Comparison of ENCODE assay signal across 8 cellular contexts in the genomic region with DNA sequence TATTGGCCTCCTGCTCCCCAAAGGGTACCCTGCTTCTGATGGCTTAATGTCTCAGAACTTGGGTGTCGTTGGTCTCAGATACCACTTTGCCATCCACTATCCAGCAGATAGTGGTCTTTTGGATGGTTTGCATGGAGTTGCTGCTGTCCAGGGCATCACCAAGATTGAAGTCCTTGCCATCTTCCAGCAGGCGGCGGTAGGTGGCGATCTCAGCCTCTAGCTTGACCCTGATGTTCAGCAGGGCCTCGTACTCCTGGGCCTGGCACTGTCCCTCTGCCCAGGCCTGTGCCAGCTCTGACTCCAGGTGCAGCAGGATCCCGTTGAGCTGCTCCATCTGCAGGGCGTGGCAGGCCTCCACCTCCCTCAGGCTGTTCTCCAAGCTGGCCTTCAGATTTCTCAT. TPM values are rescaled to one million over a fixed set of nuclear protein-coding genes. Genes with fewer than 3 reads are reported as not detected.
DNase-seq lines count a peak whose midpoint lies in the region; ATAC-seq and TF ChIP-seq lines count a peak whose summit lies in the region.
"Not testable (repeated sequence)": the region's sequence is repeated elsewhere in the genome, so short reads cannot be mapped to it uniquely, and the experiment has no call there.

No MANE protein-coding gene starts in this region.

- intact Hi-C loops in activated CD8-positive, alpha-beta T cell treated with anti-CD3 and anti-CD28 coated beads for 36 hours (cut with micrococcal nuclease); colonic mucosa (cut with DNase I); transverse colon (cut with DNase I; ENCODE audit: low total_unique reads): not testable (repeated sequence)
- intact Hi-C loops in naive thymus-derived CD4-positive, alpha-beta T cell (cut with micrococcal nuclease) = loop anchor here in 1 of 2 donors (5.0 kb wide), 1 partner anchor 1640 kb away; a partner anchor contains a TSS

- H3K27me3 Mint-ChIP-seq in activated CD8-positive, alpha-beta T cell treated with anti-CD3 and anti-CD28 coated beads for 36 hours; naive thymus-derived CD4-positive, alpha-beta T cell: not testable (repeated sequence)

- not testable (repeated sequence) for H3K4me3 Mint-ChIP-seq in activated CD8-positive, alpha-beta T cell treated with anti-CD3 and anti-CD28 coated beads for 36 hours; naive thymus-derived CD4-positive, alpha-beta T cell

- not testable (repeated sequence) for ATAC-seq in activated CD8-positive, alpha-beta T cell treated with anti-CD3 and anti-CD28 coated beads for 36 hours; naive thymus-derived CD4-positive, alpha-beta T cell

- H3K9ac ChIP-seq in KMS-11; colonic mucosa (ENCODE audit: low read depth in 2 of 2, low read length in 2 of 2): not testable (repeated sequence)

- not testable (repeated sequence) for H2AFZ ChIP-seq in KMS-11 (ENCODE audit: low read depth)

- in situ Hi-C loops in transverse colon (cut with MboI; ENCODE audit: low pct_ligation_motif_present in 1 of 4, low pct_unique_long_range_greater_than_20kb in 1 of 4, low sequenced_read_pairs in 3 of 4) = loop anchor here in 2 of 4 donors (25.0 kb wide), 2 partner anchors 475 to 1300 kb away; a partner anchor contains a TSS

- not testable (repeated sequence) for H3K27me3 ChIP-seq in DOHH2 (ENCODE audit: control insufficient read depth, low read length); KMS-11 (ENCODE audit: insufficient read depth, low read depth); colonic mucosa; cardiac muscle cell; naive thymus-derived CD4-positive, alpha-beta T cell (ENCODE audit: control insufficient read depth in 2 of 2, insufficient read depth in 2 of 2, low read length in 2 of 2); transverse colon

- peaks cover 27% of the 10 kb centered on the region for H3K4me1 Mint-ChIP-seq in activated CD8-positive, alpha-beta T cell treated with anti-CD3 and anti-CD28 coated beads for 36 hours (ENCODE audit: low read depth)
- H3K4me1 Mint-ChIP-seq in naive thymus-derived CD4-positive, alpha-beta T cell = peaks cover 19 to 43% (median 39%) of the 10 kb centered on the region in 7 donors

- TF ChIP-seq CTCF in DOHH2 (IDR thresholded peaks at IDR 0.05; ENCODE audit: low read depth, low read length, poor library complexity, severe bottlenecking) (peak; percentile 31), KMS-11 (conservative IDR thresholded peaks at IDR 0.05; ENCODE audit: low read depth, low read length) (0 out of 2 replicates have a peak, but pooled peaks have one; percentile 34), cardiac muscle cell (IDR thresholded peaks at IDR 0.05; ENCODE audit: low read depth, low read length) (peak; percentile 34), transverse colon (IDR thresholded peaks at IDR 0.05) (peak in 2 of 5 experiments; percentile 6 to 25)
- not testable (repeated sequence) for TF ChIP-seq CTCF in activated CD8-positive, alpha-beta T cell treated with anti-CD3 and anti-CD28 coated beads for 36 hours (IDR thresholded peaks at IDR 0.05); colonic mucosa (IDR thresholded peaks at IDR 0.05)

- H4K20me1 ChIP-seq in DOHH2 (ENCODE audit: control insufficient read depth, insufficient read depth, low read depth, low read length) (peaks cover 15% of the 10 kb centered on the region), KMS-11 (ENCODE audit: insufficient read depth) (peaks cover 16% of the 10 kb centered on the region)

- H3K9me3 Mint-ChIP-seq in activated CD8-positive, alpha-beta T cell treated with anti-CD3 and anti-CD28 coated beads for 36 hours = not testable (repeated sequence)
- peaks cover 0 to 12% (median 0%) of the 10 kb centered on the region in 11 donors for H3K9me3 Mint-ChIP-seq in naive thymus-derived CD4-positive, alpha-beta T cell

- H3K36me3 Mint-ChIP-seq in activated CD8-positive, alpha-beta T cell treated with anti-CD3 and anti-CD28 coated beads for 36 hours (ENCODE audit: low read depth) = peaks cover 39% of the 10 kb centered on the region
- peaks cover 11 to 23% (median 18%) of the 10 kb centered on the region in 5 donors for H3K36me3 Mint-ChIP-seq in naive thymus-derived CD4-positive, alpha-beta T cell

- H3K4me3 ChIP-seq in DOHH2 (ENCODE audit: low read length); KMS-11 (IDR thresholded peaks at IDR 0.05; ENCODE audit: insufficient read depth, low read depth, low read length); colonic mucosa; cardiac muscle cell; naive thymus-derived CD4-positive, alpha-beta T cell (ENCODE audit: low read length); transverse colon: not testable (repeated sequence)

- peaks cover 40% of the 10 kb centered on the region for H3K79me2 ChIP-seq in DOHH2 (ENCODE audit: control insufficient read depth, low read length)
- H3K79me2 ChIP-seq in KMS-11 (ENCODE audit: insufficient read depth, low read depth) = peaks cover 38% of the 10 kb centered on the region

- not testable (repeated sequence) for H3K9me3 ChIP-seq in DOHH2 (ENCODE audit: control insufficient read depth, insufficient read depth, low read length); colonic mucosa; cardiac muscle cell (ENCODE audit: low read depth); naive thymus-derived CD4-positive, alpha-beta T cell (ENCODE audit: control insufficient read depth in 2 of 3, low read length in 3 of 3); transverse colon

- CTCF ChIA-PET in activated CD8-positive, alpha-beta T cell treated with anti-CD3 and anti-CD28 coated beads for 36 hours (lab: Charles Lee) = interaction anchor here (0.7 to 2.5 kb wide), 6 partner anchors 10 to 77 kb away, joined by 3 to 11 read pairs (median 5); no protein-coding TSS in a partner anchor
- CTCF ChIA-PET in naive thymus-derived CD4-positive, alpha-beta T cell (lab: Charles Lee) = interaction anchor here (1.1 kb wide), 1 partner anchor 12 kb away, joined by 5 read pairs; no protein-coding TSS in a partner anchor

- TF ChIP-seq POLR2A in transverse colon (IDR thresholded peaks at IDR 0.05) = not testable (repeated sequence)

- peaks cover 28% of the 10 kb centered on the region for H3K36me3 ChIP-seq in DOHH2 (ENCODE audit: control insufficient read depth, low read length)
- H3K36me3 ChIP-seq in KMS-11 (ENCODE audit: insufficient read depth) = peaks cover 11% of the 10 kb centered on the region; the same call in 1 of the 2 replicates
- H3K36me3 ChIP-seq in colonic mucosa, transverse colon: not testable (repeated sequence)
- peaks cover 12% of the 10 kb centered on the region for H3K36me3 ChIP-seq in cardiac muscle cell
- peaks cover 8 to 17% (median 15%) of the 10 kb centered on the region in 3 experiments for H3K36me3 ChIP-seq in naive thymus-derived CD4-positive, alpha-beta T cell (ENCODE audit: control insufficient read depth in 2 of 3, insufficient read depth in 3 of 3, low read length in 3 of 3)

- H3K9me2 ChIP-seq in DOHH2 (replicated peaks; ENCODE audit: control insufficient read depth, low read length) = not testable (repeated sequence)

- peaks cover 11% of the 10 kb centered on the region; the same call in 1 of the 2 replicates for H3F3A ChIP-seq in DOHH2 (ENCODE audit: control insufficient read depth, insufficient read depth)

- 75% methylated on average over 7 of the region's 7 CpGs; no CpG with 5 or more reads in 1 of the 2 donors for WGBS in transverse colon (ENCODE audit: low coverage in 1 of 2), 2 donors

- not testable (repeated sequence) for H3K4me2 ChIP-seq in DOHH2 (ENCODE audit: low read length); KMS-11

- not testable (repeated sequence) for H3K27ac Mint-ChIP-seq in activated CD8-positive, alpha-beta T cell treated with anti-CD3 and anti-CD28 coated beads for 36 hours
- peak overlapping the region in 7 of 9 donors; percentile 18 to 100 (median 88) for H3K27ac Mint-ChIP-seq in naive thymus-derived CD4-positive, alpha-beta T cell

- POLR2A ChIA-PET in activated CD8-positive, alpha-beta T cell treated with anti-CD3 and anti-CD28 coated beads for 36 hours (lab: Charles Lee) = interaction anchor here (1.0 to 7.1 kb wide), 2 partner anchors 12 to 47 kb away, joined by 3 to 403 read pairs; no protein-coding TSS in a partner anchor
- POLR2A ChIA-PET in naive thymus-derived CD4-positive, alpha-beta T cell (lab: Charles Lee) = interaction anchor here (0.7 to 7.3 kb wide), 3 partner anchors 12 to 345 kb away, joined by 3 to 520 read pairs (median 3); no protein-coding TSS in a partner anchor

- not testable (repeated sequence) for TF ChIP-seq EP300 in transverse colon (IDR thresholded peaks at IDR 0.05; ENCODE audit: low read depth)

- peaks cover 39% of the 10 kb centered on the region for H3K4me1 ChIP-seq in DOHH2 (ENCODE audit: control insufficient read depth, low read length)
- H3K4me1 ChIP-seq in KMS-11 (ENCODE audit: low read depth, poor library complexity, severe bottlenecking) = peaks cover 56% of the 10 kb centered on the region
- not testable (repeated sequence) for H3K4me1 ChIP-seq in colonic mucosa
- peaks cover 18% of the 10 kb centered on the region for H3K4me1 ChIP-seq in cardiac muscle cell (ENCODE audit: low read depth)
- peaks cover 12 to 19% of the 10 kb centered on the region in 2 donors for H3K4me1 ChIP-seq in naive thymus-derived CD4-positive, alpha-beta T cell (ENCODE audit: control insufficient read depth in 2 of 2, insufficient read depth in 2 of 2, low read length in 2 of 2)
- peaks cover 18 to 72% (median 29%) of the 10 kb centered on the region in 4 donors for H3K4me1 ChIP-seq in transverse colon

- peak; percentile 49 for DNase-seq in RPMI8226
- peak; percentile 25 for DNase-seq in activated CD8-positive, alpha-beta T cell treated with anti-CD3 and anti-CD28 coated beads for 36 hours
- peak; percentile 57 for DNase-seq in colonic mucosa
- not testable (repeated sequence) for DNase-seq in cardiac muscle cell (ENCODE audit: low read depth in 1 of 2, low spot score in 1 of 2); naive thymus-derived CD4-positive, alpha-beta T cell
- peak; percentile 48 for DNase-seq in transverse colon

- not testable (repeated sequence) for H3K27ac ChIP-seq in DOHH2 (ENCODE audit: low read depth, low read length); KMS-11; colonic mucosa; cardiac muscle cell; transverse colon
- H3K27ac ChIP-seq in naive thymus-derived CD4-positive, alpha-beta T cell (ENCODE audit: low read depth, low read length) = peak overlapping the region; percentile 97

RNA-seq across cellular contexts. Expression of a gene that starts 2.7 kb away (rescaled TPM):
- 100 to 1,000 TPM; 180 to 191 TPM for total RNA-seq in activated CD8-positive, alpha-beta T cell treated with anti-CD3 and anti-CD28 coated beads for 36 hours
- total RNA-seq in colonic mucosa (100 to 1,000 TPM in 1 of 2 donors, 10 to 100 TPM in 1; 76.4 to 103 TPM), cardiac muscle cell (142 and 223 TPM in 2 replicates), transverse colon (100 to 1,000 TPM; 288 to 422 (median 308) TPM)
- 87.6 and 101 TPM in 2 replicates for polyA plus RNA-seq in cardiac muscle cell
- total RNA-seq in naive thymus-derived CD4-positive, alpha-beta T cell = 1,000 to 10,000 TPM in 2 of 5 experiments, 100 to 1,000 TPM in 3; 230 to 1,170 (median 374) TPM
- 10 to 100 TPM; 65.4 to 68.3 TPM for polyA plus RNA-seq in naive thymus-derived CD4-positive, alpha-beta T cell
